In genomic region chr1:205905095-205905494, GRCh38 we compare ENCODE assay signal across 5 cellular contexts. TPM values are rescaled to one million over a fixed set of nuclear protein-coding genes. Genes with fewer than 3 reads are reported as not detected.
"Had no signal": no experiment of that assay in that cellular context is flagged by ENCODE, and none has a peak within 500 bp of the region (broad histone marks: within the 10 kb centered on the region; RNA-seq: fewer than 3 reads in every experiment).

No MANE protein-coding gene starts in this region.

RNA-seq across cellular contexts. Expression of gene SLC26A9, which starts 38.2 kb away (rescaled TPM):
- total RNA-seq: IMR-90 had no signal
- polyA plus RNA-seq: IgD-negative memory B cell, IMR-90 had no signal

RNA-seq across cellular contexts. Expression of gene PM20D1, which starts 55.2 kb away (rescaled TPM):
- total RNA-seq: HepG2, HT-29, HT1080, IMR-90 had no signal
- polyA plus RNA-seq: HepG2, IMR-90 had no signal
